ENCODE assay signal across 9 cellular contexts in the genomic region with DNA sequence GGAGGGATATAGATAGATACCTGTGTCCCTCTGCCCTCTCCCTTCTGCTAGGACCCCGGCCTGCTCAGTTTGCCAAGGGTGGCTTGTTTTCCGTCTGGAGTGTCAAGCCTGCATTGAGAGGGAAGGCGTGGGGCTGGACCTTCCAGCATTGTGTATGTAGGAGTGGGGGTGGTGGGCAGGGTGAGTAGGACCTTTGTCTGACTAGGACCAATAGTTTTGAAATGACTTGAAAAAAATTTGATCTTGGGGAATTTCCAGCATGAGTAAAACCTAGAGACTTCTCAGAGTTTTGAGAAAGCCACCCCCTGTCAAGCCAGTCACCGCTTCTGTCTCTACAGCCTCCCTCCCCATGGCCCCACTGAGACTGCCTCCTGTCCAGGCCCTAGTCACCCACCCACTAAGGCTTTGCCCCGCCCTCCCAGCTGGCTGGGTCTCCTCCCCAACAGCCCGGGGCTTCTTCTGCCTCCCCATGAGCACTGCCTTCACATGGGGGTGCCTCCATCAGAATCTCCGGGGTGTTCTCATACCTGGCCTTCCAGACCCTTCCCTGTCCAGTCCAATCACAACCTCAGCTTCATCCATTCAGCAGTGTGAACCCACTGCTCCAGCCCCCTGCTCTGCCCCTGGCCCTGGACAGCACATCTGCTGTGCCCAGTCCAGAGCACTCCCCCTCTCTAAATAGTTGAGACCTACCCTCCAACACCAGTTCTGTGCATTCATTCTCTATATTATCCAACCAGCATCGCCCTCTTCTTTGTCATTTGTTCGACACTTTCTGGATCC.
DNase-seq lines count a peak whose midpoint lies in the region; ATAC-seq and TF ChIP-seq lines count a peak whose summit lies in the region.
"Had no signal": no experiment of that assay in that cellular context is flagged by ENCODE, and none has a peak within 500 bp of the region (broad histone marks: within the 10 kb centered on the region; RNA-seq: fewer than 3 reads in every experiment).

No MANE protein-coding gene starts in this region.

- POLR2A ChIA-PET in HEK293T (lab: Yijun Ruan, JAX) = no interaction called here

- no peak overlapping the region for H2BK12ac ChIP-seq in H9 (ENCODE audit: insufficient read length, low read depth, low read length)

- H3K4me1 Mint-ChIP-seq in H9 = peaks cover 61 to 71% of the 10 kb centered on the region in 2 experiments

- no peaks in the 10 kb centered on the region for H3K79me2 ChIP-seq in H9 (ENCODE audit: insufficient read depth, low read length)
- peaks cover 51% of the 10 kb centered on the region for H3K79me2 ChIP-seq in OCI-LY3 (ENCODE audit: low read length)
- no peaks in the 10 kb centered on the region for H3K79me2 ChIP-seq in mammary epithelial cell (ENCODE audit: insufficient read depth, low read length)

- no peaks in the 10 kb centered on the region for H3K9me3 Mint-ChIP-seq in H9

- no peak overlapping the region for H2BK15ac ChIP-seq in H9 (ENCODE audit: low read depth, low read length)

- no peaks in the 10 kb centered on the region for H3K79me1 ChIP-seq in H9 (ENCODE audit: insufficient read depth, low read depth, low read length, poor library complexity, severe bottlenecking)

- no peak overlapping the region for H2BK120ac ChIP-seq in H9 (ENCODE audit: low read depth, low read length, poor library complexity, severe bottlenecking)

- CTCF ChIA-PET in mammary epithelial cell (lab: Charles Lee; ENCODE audit: low non-redundant PET) = no interaction called here
- CTCF ChIA-PET in HEK293T (lab: Yijun Ruan, JAX) = no interaction called here

- H3K27me3 ChIP-seq in H9 (ENCODE audit: insufficient read depth, low read length) (no peaks in the 10 kb centered on the region; the same call in none of the 2 replicates), OCI-LY3 (ENCODE audit: low read depth, low read length) (no peaks in the 10 kb centered on the region), mammary epithelial cell (ENCODE audit: insufficient read depth, low read length) (no peaks in the 10 kb centered on the region)
- H3K27me3 ChIP-seq: pancreas had no signal

- H3K27ac Mint-ChIP-seq in H9 = peak overlapping the region; percentile 27 to 82 (median 39); a peak in 4 of 7 replicates

- H3K23me2 ChIP-seq in H9 (ENCODE audit: insufficient read length, low read depth, low read length, poor library complexity, severe bottlenecking) = no peaks in the 10 kb centered on the region

- H3K4me3 ChIP-seq in OCI-LY3 (ENCODE audit: low read length) = peak overlapping the region; percentile 70
- no peak overlapping the region for H3K4me3 ChIP-seq in mammary epithelial cell (replicated peaks in 1 of 3; ENCODE audit: insufficient read depth in 1 of 3, low read depth in 2 of 3, low read length in 3 of 3)
- H3K4me3 ChIP-seq: pancreas had no signal

- dilution Hi-C loops in mammary epithelial cell (cut with HindIII; ENCODE audit: low sequenced_read_pairs) = no loop called here

- no peaks in the 10 kb centered on the region for H3K27me3 Mint-ChIP-seq in H9 (ENCODE audit: low read depth)

- H2BK20ac ChIP-seq in H9 (ENCODE audit: low read depth, low read length, poor library complexity, severe bottlenecking) = no peak overlapping the region

- H3T11ph ChIP-seq in H9 (ENCODE audit: low read length) = no peak overlapping the region

- no peak overlapping the region for H3K4ac ChIP-seq in H9 (ENCODE audit: low read depth, low read length)

- H4K5ac ChIP-seq in H9 (ENCODE audit: insufficient read length, low read depth, low read length) = no peak overlapping the region

- no peak overlapping the region for H3K4me3 Mint-ChIP-seq in H9

- no peak overlapping the region for H4K91ac ChIP-seq in H9 (ENCODE audit: insufficient read length, low read depth, low read length)

- no peak overlapping the region for H3K27ac ChIP-seq in H9 (ENCODE audit: insufficient read length, low read depth, low read length)
- H3K27ac ChIP-seq in OCI-LY3 (ENCODE audit: low read length) = peak overlapping the region; percentile 95
- no peak overlapping the region for H3K27ac ChIP-seq in mammary epithelial cell (ENCODE audit: insufficient read depth, low read depth, low read length)

- no peak overlapping the region for H2AK5ac ChIP-seq in H9 (ENCODE audit: insufficient read length, low read length)

- no peak overlapping the region for H3K56ac ChIP-seq in H9 (ENCODE audit: insufficient read length, low read depth, low read length)

- H3K36me3 Mint-ChIP-seq in H9 (ENCODE audit: insufficient read depth in 1 of 3, low read depth in 3 of 3) = peaks cover 0 to 4% (median 0%) of the 10 kb centered on the region in 3 experiments; a peak in 2 of 7 replicates

- TF ChIP-seq POLR2A in GM18505 (IDR thresholded peaks at IDR 0.05; ENCODE audit: borderline replicate concordance, extremely low read depth, insufficient read depth, insufficient read length) = no peak

- H3K4me2 ChIP-seq in H9 (ENCODE audit: insufficient read depth, insufficient read length, low read length) (no peak overlapping the region), OCI-LY3 (ENCODE audit: low read length) (peak overlapping the region; percentile 95), mammary epithelial cell (ENCODE audit: insufficient read depth, low read depth, low read length) (no peak overlapping the region)

- H3K18ac ChIP-seq in H9 (ENCODE audit: insufficient read length, low read depth, low read length) = no peak overlapping the region

- H2AFZ ChIP-seq in H9 (ENCODE audit: low read length) (no peak overlapping the region), OCI-LY3 (ENCODE audit: low read depth, low read length) (no peak overlapping the region), mammary epithelial cell (ENCODE audit: low read depth, low read length) (no peak overlapping the region)

- ATAC-seq in GM18505 (IDR thresholded peaks at IDR 0.05; ENCODE audit: unreplicated experiment) = peak; percentile 87

- H3K4me1 ChIP-seq in H9 (ENCODE audit: insufficient read depth, low read length) (peaks cover 17% of the 10 kb centered on the region; the same call in 1 of the 2 replicates), OCI-LY3 (ENCODE audit: low read length) (peaks cover 66% of the 10 kb centered on the region), mammary epithelial cell (ENCODE audit: insufficient read depth, low read length) (peaks cover 19% of the 10 kb centered on the region)
- H3K4me1 ChIP-seq: pancreas had no signal

- intact Hi-C loops in mammary epithelial cell (cut with micrococcal nuclease) = no loop called here

- no peak for TF ChIP-seq CTCF in H9 (conservative IDR thresholded peaks at IDR 0.05)
- no peak for TF ChIP-seq CTCF in OCI-LY3 (IDR thresholded peaks at IDR 0.05; ENCODE audit: low read depth, low read length)
- TF ChIP-seq CTCF in mammary epithelial cell (conservative IDR thresholded peaks at IDR 0.05 in 1 of 2, IDR thresholded peaks at IDR 0.05 in 1 of 2; ENCODE audit: extremely low read depth in 1 of 2, insufficient read depth in 1 of 2, low read depth in 1 of 2, low read length in 2 of 2) = no peak

- no peaks in the 10 kb centered on the region for H3K9me3 ChIP-seq in H9 (ENCODE audit: control insufficient read depth, low read depth, low read length)
- H3K9me3 ChIP-seq in OCI-LY3 (ENCODE audit: insufficient read depth, low read length) = no peaks in the 10 kb centered on the region
- no peaks in the 10 kb centered on the region for H3K9me3 ChIP-seq in mammary epithelial cell (replicated peaks; ENCODE audit: insufficient read depth, low read length)
- H3K9me3 ChIP-seq: pancreas had no signal

- H3K9ac ChIP-seq in H9 (ENCODE audit: extremely low read depth, insufficient read length, low read length) (no peak overlapping the region), OCI-LY3 (ENCODE audit: low read length) (peak overlapping the region; percentile 90), mammary epithelial cell (ENCODE audit: insufficient read depth, low read length) (no peak overlapping the region)

- H4K20me1 ChIP-seq in H9 (ENCODE audit: control insufficient read depth, insufficient read depth, insufficient read length) = no peaks in the 10 kb centered on the region
- H4K20me1 ChIP-seq in OCI-LY3 (ENCODE audit: insufficient read depth, low read length) = no peaks in the 10 kb centered on the region
- no peaks in the 10 kb centered on the region for H4K20me1 ChIP-seq in mammary epithelial cell (ENCODE audit: insufficient read depth, low read length)

- no CpG with 5 or more reads among the region's 9 CpGs for WGBS in H9 (ENCODE audit: extremely low coverage, insufficient read length, low lambda C conversion rate)
- 67% methylated on average over 5 of the region's 9 CpGs for WGBS in mammary epithelial cell (ENCODE audit: low coverage, missing lambda C conversion rate)

- no peak overlapping the region for H3K23ac ChIP-seq in H9 (ENCODE audit: insufficient read length, low read depth, low read length)

- no peak overlapping the region for H3K14ac ChIP-seq in H9 (ENCODE audit: insufficient read depth, low read length)

- no TSS peak for BruUV-seq in mammary epithelial cell (replicated peaks; lab: Mats Ljungman, UMichigan)

- DNase-seq in H9 = no peak
- DNase-seq in mammary epithelial cell = peak; percentile 80
- DNase-seq in stimulated activated CD4-positive, alpha-beta T cell treated with anti-CD3 and anti-CD28 coated beads, Interleukin-4, amount 100 ng/mL, for 48 hours (ENCODE audit: low read depth in 2 of 2) = peak; percentile 78 to 91
- DNase-seq in SW480 (ENCODE audit: low spot score) = no peak
- no peak for DNase-seq in HEK293T (ENCODE audit: extremely low spot score)
- no peak for DNase-seq in SKM-1 treated with dmso at 0.1 percent for 144 hours (lab: John Stamatoyannopoulos, UW; ENCODE audit: unreplicated experiment)
- DNase-seq: pancreas had no signal

- in situ Hi-C loops in mammary epithelial cell (cut with MboI; ENCODE audit: low sequenced_read_pairs in 2 of 2) = no loop called here

- no peak overlapping the region for H4K8ac ChIP-seq in H9 (replicated peaks; ENCODE audit: insufficient read length, low read depth, low read length)

- H2BK5ac ChIP-seq in H9 (ENCODE audit: insufficient read length, low read length) = no peak overlapping the region

- peaks cover 3% of the 10 kb centered on the region for H3K36me3 ChIP-seq in OCI-LY3 (replicated peaks; ENCODE audit: low read depth, low read length)
- no peaks in the 10 kb centered on the region for H3K36me3 ChIP-seq in mammary epithelial cell (ENCODE audit: insufficient read depth, low read length)
- H3K36me3 ChIP-seq: pancreas had no signal

TF ChIP-seq in HEK293T, 16 proteins besides CTCF, POLR2A, EP300 and RAD21 (continues in another document):
- TF ChIP-seq SUZ12 (IDR thresholded peaks at IDR 0.05) = no peak
- no peak for TF ChIP-seq ZNF384 (IDR thresholded peaks at IDR 0.05)
- TF ChIP-seq FOXK2 (IDR thresholded peaks at IDR 0.05) = no peak
- no peak for TF ChIP-seq L3MBTL2 (conservative IDR thresholded peaks at IDR 0.05)
- no peak for TF ChIP-seq TARDBP (IDR thresholded peaks at IDR 0.05)
- TF ChIP-seq ELF4 (IDR thresholded peaks at IDR 0.05) = no peak
- no peak for TF ChIP-seq BHLHE40 (IDR thresholded peaks at IDR 0.05; ENCODE audit: borderline replicate concordance)
- TF ChIP-seq HDGF (IDR thresholded peaks at IDR 0.05; ENCODE audit: borderline replicate concordance) = no peak
- no peak for TF ChIP-seq CTBP1 (IDR thresholded peaks at IDR 0.05; ENCODE audit: borderline replicate concordance)
- TF ChIP-seq LEF1 (IDR thresholded peaks at IDR 0.05; ENCODE audit: borderline replicate concordance) = no peak
- no peak for TF ChIP-seq FOXA1 (IDR thresholded peaks at IDR 0.05)
- no peak for TF ChIP-seq SP1 (IDR thresholded peaks at IDR 0.05)

Comparison
In these comparisons a context has a peak if more than half of its experiments do, and no peak if none do; other contexts are left out.
1. DNase-seq: peak in mammary epithelial cell (single experiment) and stimulated activated CD4-positive, alpha-beta T cell treated with anti-CD3 and anti-CD28 coated beads, Interleukin-4, amount 100 ng/mL, for 48 hours (2 of 2); none in H9 (single experiment), SW480 (single experiment), HEK293T (single experiment) and SKM-1 treated with dmso at 0.1 percent for 144 hours (single experiment).